Comparison of ENCODE assay signal across 23 cellular contexts in genomic region chr14:39179042-39179441, GRCh38. TPM values are rescaled to one million over a fixed set of nuclear protein-coding genes. Genes with fewer than 3 reads are reported as not detected.
DNase-seq lines count a peak whose midpoint lies in the region; ATAC-seq and TF ChIP-seq lines count a peak whose summit lies in the region.
"Had no signal": no experiment of that assay in that cellular context is flagged by ENCODE, and none has a peak within 500 bp of the region (broad histone marks: within the 10 kb centered on the region; RNA-seq: fewer than 3 reads in every experiment).

No MANE protein-coding gene starts in this region.

- H2AFZ ChIP-seq in GM23338: no peak overlapping the region

- peak overlapping the region; percentile 22 for H3K27ac Mint-ChIP-seq in activated CD4-positive, alpha-beta memory T cell treated with anti-CD3 and anti-CD28 coated beads, Interleukin-2, amount 10 ng/mL, durations not matched to agents 7 days and 5 days
- no peak overlapping the region for H3K27ac Mint-ChIP-seq in activated CD4-positive, alpha-beta memory T cell treated with anti-CD3 and anti-CD28 coated beads for 36 hours
- no peak overlapping the region for H3K27ac Mint-ChIP-seq in GM23338
- H3K27ac Mint-ChIP-seq in activated naive CD8-positive, alpha-beta T cell: no peak overlapping the region
- H3K27ac Mint-ChIP-seq in nephron progenitor cell: peak overlapping the region; percentile 17
- H3K27ac Mint-ChIP-seq: activated B cell treated with CpG ODN at 0.5 μM for 24 hours had no signal

- intact Hi-C loops in activated CD4-positive, alpha-beta memory T cell treated with anti-CD3 and anti-CD28 coated beads for 36 hours (cut with micrococcal nuclease): no loop called here

- DNase-seq in activated CD4-positive, alpha-beta memory T cell treated with anti-CD3 and anti-CD28 coated beads, Interleukin-2, amount 10 ng/mL, durations not matched to agents 7 days and 5 days: no peak
- no peak for DNase-seq in activated CD4-positive, alpha-beta memory T cell treated with anti-CD3 and anti-CD28 coated beads for 36 hours
- DNase-seq in GM23338 (ENCODE audit: low spot score) (no peak), nephron progenitor cell (no peak), NCI-H2196 (lab: John Stamatoyannopoulos, UW; ENCODE audit: unreplicated experiment) (no peak), NCI-H1436 treated with DMSO at 0.1 percent for 48 hours (lab: John Stamatoyannopoulos, UW) (no peak), H4 (ENCODE audit: low spot score) (no peak)
- DNase-seq: activated B cell treated with CpG ODN at 0.5 μM for 24 hours, cortex of kidney, H9, heart right ventricle, KBM-7, left ventricle myocardium inferior, midbrain, MV-4-11, NCI-H1930, NCI-H226, NCI-H82, PC-3, SHP77 treated with DMSO at 0.1 percent for 48 hours, spleen, T-helper 1 cell had no signal

- H3K79me2 ChIP-seq in GM23338 (replicated peaks; ENCODE audit: insufficient read depth): peaks cover 68% of the 10 kb centered on the region

- H3K9me2 ChIP-seq in GM23338 (ENCODE audit: insufficient read depth): no peaks in the 10 kb centered on the region

- no peak for TF ChIP-seq CTCF in GM23338 (conservative IDR thresholded peaks at IDR 0.05; ENCODE audit: low read depth in 2 of 2)
- no peak for TF ChIP-seq CTCF in nephron progenitor cell (IDR thresholded peaks at IDR 0.05)

- no peak overlapping the region for H3K4me3 Mint-ChIP-seq in activated CD4-positive, alpha-beta memory T cell treated with anti-CD3 and anti-CD28 coated beads, Interleukin-2, amount 10 ng/mL, durations not matched to agents 7 days and 5 days
- H3K4me3 Mint-ChIP-seq in activated CD4-positive, alpha-beta memory T cell treated with anti-CD3 and anti-CD28 coated beads for 36 hours: no peak overlapping the region
- H3K4me3 Mint-ChIP-seq in GM23338 (peak overlapping the region; percentile 9; the same call in 1 of the 3 replicates), nephron progenitor cell (peak overlapping the region; percentile 42)
- H3K4me3 Mint-ChIP-seq in activated naive CD8-positive, alpha-beta T cell: peak overlapping the region; percentile 65
- H3K4me3 Mint-ChIP-seq: activated B cell treated with CpG ODN at 0.5 μM for 24 hours had no signal

- H3F3A ChIP-seq in GM23338 (replicated peaks; ENCODE audit: low read depth): peaks cover 60% of the 10 kb centered on the region

- peaks cover 55% of the 10 kb centered on the region for H3K36me3 Mint-ChIP-seq in activated CD4-positive, alpha-beta memory T cell treated with anti-CD3 and anti-CD28 coated beads, Interleukin-2, amount 10 ng/mL, durations not matched to agents 7 days and 5 days (ENCODE audit: low read depth)
- H3K36me3 Mint-ChIP-seq in activated CD4-positive, alpha-beta memory T cell treated with anti-CD3 and anti-CD28 coated beads for 36 hours: peaks cover 40% of the 10 kb centered on the region
- H3K36me3 Mint-ChIP-seq in GM23338 (ENCODE audit: low read depth): no peaks in the 10 kb centered on the region; the same call in 1 of the 3 replicates
- H3K36me3 Mint-ChIP-seq in activated naive CD8-positive, alpha-beta T cell: peaks cover 18% of the 10 kb centered on the region
- peaks cover 41% of the 10 kb centered on the region for H3K36me3 Mint-ChIP-seq in nephron progenitor cell (ENCODE audit: low read depth)

- H3K4me1 Mint-ChIP-seq in activated CD4-positive, alpha-beta memory T cell treated with anti-CD3 and anti-CD28 coated beads, Interleukin-2, amount 10 ng/mL, durations not matched to agents 7 days and 5 days: peaks cover 46% of the 10 kb centered on the region
- peaks cover 29% of the 10 kb centered on the region for H3K4me1 Mint-ChIP-seq in activated CD4-positive, alpha-beta memory T cell treated with anti-CD3 and anti-CD28 coated beads for 36 hours (ENCODE audit: low read depth)
- H3K4me1 Mint-ChIP-seq in GM23338 (peaks cover 19% of the 10 kb centered on the region), nephron progenitor cell (peaks cover 32% of the 10 kb centered on the region)
- H3K4me1 Mint-ChIP-seq in activated naive CD8-positive, alpha-beta T cell (ENCODE audit: low read depth): peaks cover 34% of the 10 kb centered on the region

- CTCF ChIA-PET in activated CD4-positive, alpha-beta memory T cell treated with anti-CD3 and anti-CD28 coated beads, Interleukin-2, amount 10 ng/mL, durations not matched to agents 7 days and 5 days (lab: Charles Lee): no interaction called here
- CTCF ChIA-PET in activated CD4-positive, alpha-beta memory T cell treated with anti-CD3 and anti-CD28 coated beads for 36 hours (lab: Charles Lee): interaction anchor here (0.7 to 1.2 kb wide), 2 partner anchors 13 to 125 kb away, joined by 3 to 4 read pairs; no protein-coding TSS in a partner anchor

- peak overlapping the region; percentile 24; the same call in 1 of the 2 replicates for H3K27ac ChIP-seq in GM23338 (ENCODE audit: low read depth)
- H3K27ac ChIP-seq: heart right ventricle, left ventricle myocardium inferior, spleen had no signal

- H3K9me3 Mint-ChIP-seq in activated CD4-positive, alpha-beta memory T cell treated with anti-CD3 and anti-CD28 coated beads, Interleukin-2, amount 10 ng/mL, durations not matched to agents 7 days and 5 days: no peaks in the 10 kb centered on the region
- H3K9me3 Mint-ChIP-seq in activated CD4-positive, alpha-beta memory T cell treated with anti-CD3 and anti-CD28 coated beads for 36 hours: no peaks in the 10 kb centered on the region
- H3K9me3 Mint-ChIP-seq in GM23338 (no peaks in the 10 kb centered on the region; the same call in 2 of the 3 replicates), nephron progenitor cell (no peaks in the 10 kb centered on the region)
- H3K9me3 Mint-ChIP-seq in activated naive CD8-positive, alpha-beta T cell (ENCODE audit: low read depth): no peaks in the 10 kb centered on the region
- H3K9me3 Mint-ChIP-seq: activated B cell treated with CpG ODN at 0.5 μM for 24 hours had no signal

- peaks cover 38% of the 10 kb centered on the region for H4K20me1 ChIP-seq in GM23338 (replicated peaks; ENCODE audit: insufficient read depth)

- no peaks in the 10 kb centered on the region for H3K27me3 ChIP-seq in GM23338 (ENCODE audit: insufficient read depth)
- H3K27me3 ChIP-seq: heart right ventricle, spleen had no signal

- POLR2A ChIA-PET in activated CD4-positive, alpha-beta memory T cell treated with anti-CD3 and anti-CD28 coated beads, Interleukin-2, amount 10 ng/mL, durations not matched to agents 7 days and 5 days (lab: Charles Lee): interaction anchor here (0.6 to 3.1 kb wide), 6 partner anchors 9 to 88 kb away, joined by 3 to 18 read pairs (median 5); partner anchors contain the start of genes GEMIN2 and TRAPPC6B
- POLR2A ChIA-PET in activated CD4-positive, alpha-beta memory T cell treated with anti-CD3 and anti-CD28 coated beads for 36 hours (lab: Charles Lee): interaction anchor here (0.7 to 1.9 kb wide), 4 partner anchors 9 to 88 kb away, joined by 3 to 6 read pairs (median 4); partner anchors contain the start of genes SEC23A and TRAPPC6B

- H3K36me3 ChIP-seq in GM23338 (ENCODE audit: insufficient read depth): peaks cover 81% of the 10 kb centered on the region

- no peak overlapping the region for H3K4me2 ChIP-seq in GM23338

- H3K27me3 Mint-ChIP-seq in activated CD4-positive, alpha-beta memory T cell treated with anti-CD3 and anti-CD28 coated beads, Interleukin-2, amount 10 ng/mL, durations not matched to agents 7 days and 5 days: no peaks in the 10 kb centered on the region
- H3K27me3 Mint-ChIP-seq in activated CD4-positive, alpha-beta memory T cell treated with anti-CD3 and anti-CD28 coated beads for 36 hours: no peaks in the 10 kb centered on the region
- H3K27me3 Mint-ChIP-seq in GM23338 (ENCODE audit: insufficient read depth, low read depth, poor library complexity) (peaks cover 17% of the 10 kb centered on the region), nephron progenitor cell (ENCODE audit: low read depth, poor library complexity) (no peaks in the 10 kb centered on the region)
- H3K27me3 Mint-ChIP-seq in activated naive CD8-positive, alpha-beta T cell: no peaks in the 10 kb centered on the region
- H3K27me3 Mint-ChIP-seq: activated B cell treated with CpG ODN at 0.5 μM for 24 hours had no signal

- H3K4me3 ChIP-seq in GM23338: no peak overlapping the region
- H3K4me3 ChIP-seq: heart right ventricle, left ventricle myocardium inferior, spleen had no signal

- H3K4me1 ChIP-seq in GM23338 (ENCODE audit: insufficient read depth): peaks cover 5% of the 10 kb centered on the region; the same call in 1 of the 2 replicates

- no peak for ATAC-seq in GM23338
- ATAC-seq: heart right ventricle, PC-3 had no signal

TF ChIP-seq in GM23338, 12 proteins besides CTCF, POLR2A, EP300 and RAD21 (continues in another document):
- no peak for TF ChIP-seq ZNF331 (CRISPR knock-in tag; IDR thresholded peaks at IDR 0.05; ENCODE audit: low read depth)
- no peak for TF ChIP-seq EZH2 (IDR thresholded peaks at IDR 0.05; ENCODE audit: low read depth, unreplicated experiment)
- no peak for TF ChIP-seq NANOG (IDR thresholded peaks at IDR 0.05; ENCODE audit: borderline replicate concordance)

RNA-seq across cellular contexts. Expression of gene PNN, which starts 4.0 kb away (rescaled TPM):
- total RNA-seq in activated CD4-positive, alpha-beta memory T cell treated with anti-CD3 and anti-CD28 coated beads, Interleukin-2, amount 10 ng/mL, durations not matched to agents 7 days and 5 days: 10 to 100 TPM; 75.0 to 75.3 TPM
- 10 to 100 TPM; 85.3 to 88.8 TPM for total RNA-seq in activated CD4-positive, alpha-beta memory T cell treated with anti-CD3 and anti-CD28 coated beads for 36 hours
- total RNA-seq in GM23338 (2014; rRNA removed; shearing (Covaris generic)): 60.0 and 69.8 TPM in 2 replicates
- polyA plus RNA-seq in GM23338 (2016; fragmentation: Nextera tagmentation; extraction: Ambion mirVana): 275 and 325 TPM in 2 replicates
- 17.2 and 23.1 TPM in 2 replicates for total RNA-seq in H4 (2014; rRNA removed; shearing (Covaris generic))

RNA-seq across cellular contexts. Expression of gene TRAPPC6B, which starts 8.9 kb away (rescaled TPM):
- 10 to 100 TPM; 31.9 to 37.3 TPM for total RNA-seq in activated CD4-positive, alpha-beta memory T cell treated with anti-CD3 and anti-CD28 coated beads, Interleukin-2, amount 10 ng/mL, durations not matched to agents 7 days and 5 days
- total RNA-seq in activated CD4-positive, alpha-beta memory T cell treated with anti-CD3 and anti-CD28 coated beads for 36 hours: 10 to 100 TPM; 19.7 to 22.1 TPM
- 20.2 and 27.7 TPM in 2 replicates for total RNA-seq in GM23338 (2014; rRNA removed; shearing (Covaris generic))
- 14.8 and 17.2 TPM in 2 replicates for polyA plus RNA-seq in GM23338 (2016; fragmentation: Nextera tagmentation; extraction: Ambion mirVana)
- 6.7 and 12.0 TPM in 2 replicates for total RNA-seq in H4 (2014; rRNA removed; shearing (Covaris generic))

RNA-seq across cellular contexts. Expression of gene MIA2, which starts 54.7 kb away (rescaled TPM):
- total RNA-seq in activated CD4-positive, alpha-beta memory T cell treated with anti-CD3 and anti-CD28 coated beads, Interleukin-2, amount 10 ng/mL, durations not matched to agents 7 days and 5 days: 10 to 100 TPM; 30.8 to 33.0 TPM
- total RNA-seq in activated CD4-positive, alpha-beta memory T cell treated with anti-CD3 and anti-CD28 coated beads for 36 hours: 10 to 100 TPM; 23.8 to 24.1 TPM
- total RNA-seq in GM23338 (2014; rRNA removed; shearing (Covaris generic)): 8.5 and 10.9 TPM in 2 replicates
- 8.6 and 9.5 TPM in 2 replicates for polyA plus RNA-seq in GM23338 (2016; fragmentation: Nextera tagmentation; extraction: Ambion mirVana)
- total RNA-seq in H4 (2014; rRNA removed; shearing (Covaris generic)): 13.5 and 16.4 TPM in 2 replicates

Comparison
In these comparisons a context has a peak if more than half of its experiments do, and no peak if none do; other contexts are left out.
1. H3K27ac Mint-ChIP-seq: peak in activated CD4-positive, alpha-beta memory T cell treated with anti-CD3 and anti-CD28 coated beads, Interleukin-2, amount 10 ng/mL, durations not matched to agents 7 days and 5 days (single experiment) and nephron progenitor cell (single experiment); none in activated CD4-positive, alpha-beta memory T cell treated with anti-CD3 and anti-CD28 coated beads for 36 hours (single experiment), GM23338 (single experiment) and activated naive CD8-positive, alpha-beta T cell (single experiment).
2. H3K4me3 Mint-ChIP-seq: peak in GM23338 (single experiment), activated naive CD8-positive, alpha-beta T cell (single experiment) and nephron progenitor cell (single experiment); none in activated CD4-positive, alpha-beta memory T cell treated with anti-CD3 and anti-CD28 coated beads, Interleukin-2, amount 10 ng/mL, durations not matched to agents 7 days and 5 days (single experiment) and activated CD4-positive, alpha-beta memory T cell treated with anti-CD3 and anti-CD28 coated beads for 36 hours (single experiment).